In the genomic region with DNA sequence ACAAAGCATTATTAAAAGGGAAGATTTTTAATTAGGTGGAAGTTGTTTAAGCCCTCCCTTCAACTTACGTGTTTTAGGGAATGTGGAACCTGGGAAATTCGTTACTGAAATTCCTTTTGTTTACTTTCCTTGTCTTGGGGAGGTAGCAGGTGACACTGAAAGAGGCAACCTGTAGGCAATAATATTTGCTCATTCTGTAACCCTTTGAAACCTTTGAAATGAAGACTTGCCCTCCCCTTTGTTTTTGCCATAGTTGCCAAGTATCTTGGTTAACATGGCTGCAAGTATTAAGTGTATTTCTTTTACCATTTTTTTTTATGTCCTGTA, we compare ENCODE assay signal across 8 cellular contexts. TPM values are rescaled to one million over a fixed set of nuclear protein-coding genes. Genes with fewer than 3 reads are reported as not detected.
DNase-seq lines count a peak whose midpoint lies in the region; ATAC-seq and TF ChIP-seq lines count a peak whose summit lies in the region.

No MANE protein-coding gene starts in this region.

- H3K36me3 Mint-ChIP-seq in CD14-positive monocyte, result peaks cover 26 to 30% of the 10 kb centered on the region in 2 donors
- peaks cover 17% of the 10 kb centered on the region for H3K36me3 Mint-ChIP-seq in effector memory CD8-positive, alpha-beta T cell (ENCODE audit: insufficient read depth)
- peaks cover 55% of the 10 kb centered on the region for H3K36me3 Mint-ChIP-seq in neural progenitor cell

- peaks cover 59% of the 10 kb centered on the region for H4K20me1 ChIP-seq in neural progenitor cell (ENCODE audit: low read depth)

- ATAC-seq in effector memory CD8-positive, alpha-beta T cell (replicated peaks), result no peak
- no peak for ATAC-seq in body of pancreas

- TF ChIP-seq CTCF in CD14-positive monocyte (IDR thresholded peaks at IDR 0.05), result no peak
- TF ChIP-seq CTCF in neural progenitor cell (IDR thresholded peaks at IDR 0.05), result no peak
- TF ChIP-seq CTCF in body of pancreas (IDR thresholded peaks at IDR 0.05), result no peak
- no peak for TF ChIP-seq CTCF in GM13977 (IDR thresholded peaks at IDR 0.05; ENCODE audit: extremely low read depth, insufficient read depth, missing control alignments)

- H3K27me3 Mint-ChIP-seq in CD14-positive monocyte (ENCODE audit: low read depth in 3 of 3) (peaks cover 0 to 3% (median 3%) of the 10 kb centered on the region in 3 donors), neural progenitor cell (ENCODE audit: insufficient read depth, low read depth) (peaks cover 4% of the 10 kb centered on the region)
- no peaks in the 10 kb centered on the region for H3K27me3 Mint-ChIP-seq in effector memory CD8-positive, alpha-beta T cell

- H3K4me1 ChIP-seq in neural progenitor cell (peaks cover 48% of the 10 kb centered on the region), body of pancreas (peaks cover 34% of the 10 kb centered on the region)

- H2AFZ ChIP-seq in neural progenitor cell (replicated peaks), result no peak overlapping the region

- intact Hi-C loops in CD14-positive monocyte (cut with micrococcal nuclease) (loop anchor here in 1 of 2 donors (5.0 kb wide), 1 partner anchor 138 kb away; no protein-coding TSS in a partner anchor), body of pancreas (cut with DNase I) (no loop called here)

- DNase-seq in CD14-positive monocyte (ENCODE audit: low spot score), result no peak
- no peak for DNase-seq in MG63
- DNase-seq in effector memory CD8-positive, alpha-beta T cell, result no peak
- no peak for DNase-seq in neural progenitor cell (ENCODE audit: low spot score)
- no peak for DNase-seq in cerebellar cortex (ENCODE audit: low spot score)
- DNase-seq in activated gamma-delta T cell treated with Interleukin-2 at 50 U/mL for 16 hours, result no peak
- no peak for DNase-seq in body of pancreas
- DNase-seq in GM13977 (ENCODE audit: low spot score), result no peak

- H3K27ac ChIP-seq in neural progenitor cell (no peak overlapping the region), body of pancreas (peak overlapping the region in 2 of 4 donors; percentile 12 to 53)

- H3K4me3 Mint-ChIP-seq in CD14-positive monocyte (peak overlapping the region; percentile 92 to 96), neural progenitor cell (peak overlapping the region; percentile 98)
- H3K4me3 Mint-ChIP-seq in effector memory CD8-positive, alpha-beta T cell, result peak overlapping the region; percentile 93 to 94

- H3K4me2 ChIP-seq in neural progenitor cell, result peak overlapping the region; percentile 85

- no peak overlapping the region for H3K27ac Mint-ChIP-seq in CD14-positive monocyte
- peak overlapping the region; percentile 92 to 93 for H3K27ac Mint-ChIP-seq in effector memory CD8-positive, alpha-beta T cell
- H3K27ac Mint-ChIP-seq in neural progenitor cell, result peak overlapping the region; percentile 88

- no peak for TF ChIP-seq POLR2A in body of pancreas (IDR thresholded peaks at IDR 0.05)

- H3K9me3 ChIP-seq in MG63 (no peaks in the 10 kb centered on the region), neural progenitor cell (ENCODE audit: low read depth) (no peaks in the 10 kb centered on the region), body of pancreas (no peaks in the 10 kb centered on the region)

- peaks cover 0 to 1% (median 0%) of the 10 kb centered on the region in 7 donors for H3K9me3 Mint-ChIP-seq in CD14-positive monocyte
- H3K9me3 Mint-ChIP-seq in effector memory CD8-positive, alpha-beta T cell, result no peaks in the 10 kb centered on the region
- H3K9me3 Mint-ChIP-seq in neural progenitor cell, result no peaks in the 10 kb centered on the region

- WGBS in body of pancreas, 2 donors, result 14 to 23% methylated on average over 2 of the region's 2 CpGs

- H3K79me2 ChIP-seq in neural progenitor cell (ENCODE audit: low read depth), result peaks cover 62% of the 10 kb centered on the region

- in situ Hi-C loops in GM13977 (cut with MboI; ENCODE audit: low pct_unique_long_range_greater_than_20kb, low sequenced_read_pairs, unreplicated experiment), result no loop called here

- H3K36me3 ChIP-seq in MG63 (peaks cover 33% of the 10 kb centered on the region), neural progenitor cell (peaks cover 13% of the 10 kb centered on the region), body of pancreas (replicated peaks in 1 of 2; ENCODE audit: insufficient read depth in 1 of 2, low read depth in 2 of 2) (no peaks in the 10 kb centered on the region)

- H3K9ac ChIP-seq in neural progenitor cell, result no peak overlapping the region

- H3K27me3 ChIP-seq in MG63 (no peaks in the 10 kb centered on the region), neural progenitor cell (peaks cover 16% of the 10 kb centered on the region), body of pancreas (no peaks in the 10 kb centered on the region)

- H3K4me3 ChIP-seq in MG63, result peak overlapping the region; percentile 72
- H3K4me3 ChIP-seq in neural progenitor cell, result peak overlapping the region; percentile 96
- no peak overlapping the region for H3K4me3 ChIP-seq in body of pancreas

- H3K4me1 Mint-ChIP-seq in CD14-positive monocyte (peaks cover 50% of the 10 kb centered on the region), neural progenitor cell (peaks cover 46% of the 10 kb centered on the region)
- peaks cover 51 to 63% of the 10 kb centered on the region in 2 donors for H3K4me1 Mint-ChIP-seq in effector memory CD8-positive, alpha-beta T cell (ENCODE audit: low read depth in 2 of 2)

- peaks cover 22% of the 10 kb centered on the region for H3F3A ChIP-seq in neural progenitor cell (ENCODE audit: low read depth)

RNA-seq across cellular contexts. Expression of a gene that starts 1.7 kb away (rescaled TPM):
- polyA plus RNA-seq in CD14-positive monocyte, result 100 to 1,000 TPM; 101 to 124 TPM
- 32.1 and 46.4 TPM in 2 replicates for total RNA-seq in MG63 (2014; rRNA removed; shearing (Covaris generic); ENCODE audit: low replicate concordance)
- total RNA-seq in neural progenitor cell (ENCODE audit: low replicate concordance) (67.5 and 108 TPM in 2 replicates), body of pancreas (10 to 100 TPM in 1 of 2 donors, 1 to 10 TPM in 1; 2.3 to 15.8 TPM)

RNA-seq across cellular contexts. Expression of a gene that starts 1.7 kb away (rescaled TPM):
- 1 to 10 TPM; 1.2 to 1.6 TPM for polyA plus RNA-seq in CD14-positive monocyte
- 14.0 and 24.3 TPM in 2 replicates for total RNA-seq in MG63 (2014; rRNA removed; shearing (Covaris generic); ENCODE audit: low replicate concordance)
- total RNA-seq in neural progenitor cell (ENCODE audit: low replicate concordance) (31.8 and 44.3 TPM in 2 replicates), body of pancreas (1 to 10 TPM; 7.3 to 7.8 TPM)

Comparison
In these comparisons a context has a peak if more than half of its experiments do, and no peak if none do; other contexts are left out.
1. H3K27ac Mint-ChIP-seq: peak in effector memory CD8-positive, alpha-beta T cell (2 of 2) and neural progenitor cell (single experiment); none in CD14-positive monocyte (0 of 7).
2. H3K4me3 ChIP-seq: peak in MG63 (single experiment) and neural progenitor cell (single experiment); none in body of pancreas (0 of 2).
3. Peak in every context shown above with its lines, with median percentiles within 50 percentile points of each other: H3K4me3 Mint-ChIP-seq.